In the genomic region with DNA sequence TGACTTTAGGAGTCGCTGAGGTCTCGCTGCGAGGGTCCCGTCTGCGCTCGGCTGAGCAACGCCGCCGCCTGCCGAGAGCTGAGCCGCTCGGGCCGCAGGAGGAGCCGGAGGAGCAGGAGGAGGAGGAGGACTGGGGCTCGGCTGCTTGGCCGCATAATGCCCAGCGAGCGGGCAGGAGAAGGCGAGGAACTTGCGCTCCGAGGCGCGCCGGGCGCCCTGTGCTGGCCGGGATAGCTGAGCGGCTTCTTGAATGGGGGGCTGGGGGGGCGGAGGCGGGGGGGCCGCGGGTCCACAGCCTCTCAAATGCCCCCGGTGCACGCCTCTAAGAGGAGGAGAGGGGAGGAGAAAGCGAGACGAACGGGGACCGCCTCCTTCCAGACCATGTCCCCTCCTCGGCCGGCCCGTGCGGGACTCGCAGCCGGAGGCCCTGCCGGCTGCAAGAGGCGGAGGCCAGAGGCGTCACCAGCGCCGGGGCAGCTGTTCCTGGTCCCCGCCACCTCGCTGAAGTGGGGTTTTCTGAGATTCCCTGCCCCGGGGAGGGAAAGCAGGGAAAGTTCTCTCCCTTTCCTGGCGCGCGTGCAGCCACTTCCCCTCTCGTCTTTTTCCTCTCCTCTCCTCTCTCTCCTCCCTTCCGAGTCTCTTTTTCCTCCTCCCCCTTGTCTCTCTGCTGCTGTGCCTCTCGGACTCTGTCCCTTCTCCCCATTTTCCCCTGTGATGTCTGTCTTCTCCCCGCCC, we compare ENCODE assay signal across 8 cellular contexts. TPM values are rescaled to one million over a fixed set of nuclear protein-coding genes. Genes with fewer than 3 reads are reported as not detected.
DNase-seq lines count a peak whose midpoint lies in the region; ATAC-seq and TF ChIP-seq lines count a peak whose summit lies in the region.

Gene ADAMTS9 (minus strand): TSS at position 220 of the 735 bp plus-strand sequence. CDS start 343 bp downstream, outside the sequence.

- H3K27ac ChIP-seq in naive thymus-derived CD4-positive, alpha-beta T cell (ENCODE audit: low read depth, low read length): no peak within 1 kb of the TSS

- H3K4me3 ChIP-seq in foreskin fibroblast (ENCODE audit: low read depth in 1 of 2, low read length in 2 of 2): peak within 1 kb of the TSS; percentile 71 to 82
- H3K4me3 ChIP-seq in naive thymus-derived CD4-positive, alpha-beta T cell (ENCODE audit: low read length): no peak within 1 kb of the TSS

- peaks cover 0 to 13% (median 0%) of the 10 kb centered on the region in 11 donors for H3K9me3 Mint-ChIP-seq in naive thymus-derived CD4-positive, alpha-beta T cell
- H3K9me3 Mint-ChIP-seq in activated CD4-positive, alpha-beta T cell treated with anti-CD3 and anti-CD28 coated beads, Interleukin-2, amount 10 ng/mL, durations not matched to agents 7 days and 5 days: no peaks in the 10 kb centered on the region

- ATAC-seq in T-helper 17 cell (no peak), GM19397 (IDR thresholded peaks at IDR 0.05; ENCODE audit: unreplicated experiment) (no peak), HG03196 (IDR thresholded peaks at IDR 0.05; ENCODE audit: unreplicated experiment) (no peak)
- no peak for ATAC-seq in naive thymus-derived CD4-positive, alpha-beta T cell

- H3K36me3 Mint-ChIP-seq in T-helper 17 cell (ENCODE audit: low read depth): peaks cover 4% of the 10 kb centered on the region
- H3K36me3 Mint-ChIP-seq in naive thymus-derived CD4-positive, alpha-beta T cell: peaks cover 0 to 4% (median 2%) of the 10 kb centered on the region in 5 donors
- H3K36me3 Mint-ChIP-seq in activated CD4-positive, alpha-beta T cell treated with anti-CD3 and anti-CD28 coated beads, Interleukin-2, amount 10 ng/mL, durations not matched to agents 7 days and 5 days (ENCODE audit: low read depth): no peaks in the 10 kb centered on the region

- no peaks in the 10 kb centered on the region for H3K36me3 ChIP-seq in naive thymus-derived CD4-positive, alpha-beta T cell (ENCODE audit: control insufficient read depth in 2 of 3, insufficient read depth in 3 of 3, low read length in 3 of 3)

- no peak for TF ChIP-seq CTCF in foreskin fibroblast (IDR thresholded peaks at IDR 0.05; ENCODE audit: low read depth, low read length)

- POLR2A ChIA-PET in naive thymus-derived CD4-positive, alpha-beta T cell (lab: Charles Lee): no interaction called here
- POLR2A ChIA-PET in activated CD4-positive, alpha-beta T cell treated with anti-CD3 and anti-CD28 coated beads, Interleukin-2, amount 10 ng/mL, durations not matched to agents 7 days and 5 days (lab: Charles Lee): no interaction called here

- no peak within 1 kb of the TSS for H3K27ac Mint-ChIP-seq in T-helper 17 cell
- no peak within 1 kb of the TSS for H3K27ac Mint-ChIP-seq in naive thymus-derived CD4-positive, alpha-beta T cell
- H3K27ac Mint-ChIP-seq in activated CD4-positive, alpha-beta T cell treated with anti-CD3 and anti-CD28 coated beads, Interleukin-2, amount 10 ng/mL, durations not matched to agents 7 days and 5 days: no peak within 1 kb of the TSS

- H3K9me3 ChIP-seq in T-helper 17 cell (ENCODE audit: control insufficient read depth, low read length, poor library complexity, severe bottlenecking): no peaks in the 10 kb centered on the region
- H3K9me3 ChIP-seq in naive thymus-derived CD4-positive, alpha-beta T cell (ENCODE audit: control insufficient read depth in 2 of 3, low read length in 3 of 3): no peaks in the 10 kb centered on the region

- peak within 1 kb of the TSS; percentile 58 for H3K4me3 Mint-ChIP-seq in T-helper 17 cell
- H3K4me3 Mint-ChIP-seq in naive thymus-derived CD4-positive, alpha-beta T cell: peak within 1 kb of the TSS in 8 of 10 donors; percentile 0 to 42 (median 21)
- no peak within 1 kb of the TSS for H3K4me3 Mint-ChIP-seq in activated CD4-positive, alpha-beta T cell treated with anti-CD3 and anti-CD28 coated beads, Interleukin-2, amount 10 ng/mL, durations not matched to agents 7 days and 5 days

- DNase-seq in EL: peak; percentile 29
- DNase-seq in T-helper 17 cell: no peak
- peak; percentile 69 to 85 for DNase-seq in foreskin fibroblast
- DNase-seq in naive thymus-derived CD4-positive, alpha-beta T cell: no peak
- no peak for DNase-seq in NCI-H1930 (lab: John Stamatoyannopoulos, UW)
- DNase-seq in activated CD4-positive, alpha-beta T cell treated with anti-CD3 and anti-CD28 coated beads, Interleukin-2, amount 10 ng/mL, durations not matched to agents 7 days and 5 days: no peak

- peaks cover 60% of the 10 kb centered on the region for H3K27me3 Mint-ChIP-seq in T-helper 17 cell
- peaks cover 51 to 63% (median 58%) of the 10 kb centered on the region in 5 donors for H3K27me3 Mint-ChIP-seq in naive thymus-derived CD4-positive, alpha-beta T cell
- H3K27me3 Mint-ChIP-seq in activated CD4-positive, alpha-beta T cell treated with anti-CD3 and anti-CD28 coated beads, Interleukin-2, amount 10 ng/mL, durations not matched to agents 7 days and 5 days: peaks cover 58% of the 10 kb centered on the region

- no peaks in the 10 kb centered on the region for H3K4me1 ChIP-seq in naive thymus-derived CD4-positive, alpha-beta T cell (ENCODE audit: control insufficient read depth in 2 of 2, insufficient read depth in 2 of 2, low read length in 2 of 2)

- intact Hi-C loops in naive thymus-derived CD4-positive, alpha-beta T cell (cut with micrococcal nuclease): no loop called here

- H3K4me1 Mint-ChIP-seq in T-helper 17 cell: peaks cover 8% of the 10 kb centered on the region
- H3K4me1 Mint-ChIP-seq in naive thymus-derived CD4-positive, alpha-beta T cell: peaks cover 4 to 19% (median 12%) of the 10 kb centered on the region in 7 donors
- H3K4me1 Mint-ChIP-seq in activated CD4-positive, alpha-beta T cell treated with anti-CD3 and anti-CD28 coated beads, Interleukin-2, amount 10 ng/mL, durations not matched to agents 7 days and 5 days: peaks cover 2% of the 10 kb centered on the region

- peaks cover 0 to 5% of the 10 kb centered on the region in 2 donors for H3K27me3 ChIP-seq in naive thymus-derived CD4-positive, alpha-beta T cell (ENCODE audit: control insufficient read depth in 2 of 2, insufficient read depth in 2 of 2, low read length in 2 of 2)

- CTCF ChIA-PET in naive thymus-derived CD4-positive, alpha-beta T cell (lab: Charles Lee): no interaction called here
- CTCF ChIA-PET in activated CD4-positive, alpha-beta T cell treated with anti-CD3 and anti-CD28 coated beads, Interleukin-2, amount 10 ng/mL, durations not matched to agents 7 days and 5 days (lab: Charles Lee): no interaction called here

RNA-seq across cellular contexts. Expression of gene ADAMTS9, which starts in this region (rescaled TPM):
- not detected for total RNA-seq in T-helper 17 cell
- not detected for total RNA-seq in naive thymus-derived CD4-positive, alpha-beta T cell
- polyA plus RNA-seq in naive thymus-derived CD4-positive, alpha-beta T cell: not detected
- total RNA-seq in activated CD4-positive, alpha-beta T cell treated with anti-CD3 and anti-CD28 coated beads, Interleukin-2, amount 10 ng/mL, durations not matched to agents 7 days and 5 days: not detected

Comparison
In these comparisons a context has a peak if more than half of its experiments do, and no peak if none do; other contexts are left out.
1. DNase-seq: peak in EL (single experiment) and foreskin fibroblast (2 of 2); none in T-helper 17 cell (0 of 3), naive thymus-derived CD4-positive, alpha-beta T cell (0 of 9), NCI-H1930 (0 of 2) and activated CD4-positive, alpha-beta T cell treated with anti-CD3 and anti-CD28 coated beads, Interleukin-2, amount 10 ng/mL, durations not matched to agents 7 days and 5 days (single experiment).